23 cellular contexts compared by ENCODE assay signal in genomic region chr6:87105823-87106222, GRCh38. TPM values are rescaled to one million over a fixed set of nuclear protein-coding genes. Genes with fewer than 3 reads are reported as not detected.
"Had no signal": no experiment of that assay in that cellular context is flagged by ENCODE, and none has a peak within 500 bp of the region (broad histone marks: within the 10 kb centered on the region; RNA-seq: fewer than 3 reads in every experiment).

No MANE protein-coding gene starts in this region.

- H3K27ac ChIP-seq: foreskin keratinocyte, right atrium auricular region, tibial artery, uterus had no signal

- H3K9me3 ChIP-seq: right atrium auricular region, tibial artery, uterus had no signal

- H3K4me1 Mint-ChIP-seq: activated CD4-positive, alpha-beta memory T cell treated with anti-CD3 and anti-CD28 coated beads, Interleukin-2, amount 10 ng/mL, durations not matched to agents 7 days and 5 days; activated CD4-positive, alpha-beta T cell treated with anti-CD3 and anti-CD28 coated beads for 36 hours; activated naive CD8-positive, alpha-beta T cell treated with anti-CD3 and anti-CD28 coated beads, Interleukin-2, amount 10 ng/mL, durations not matched to agents 7 days and 5 days; natural killer cell had no signal

- H3K4me3 Mint-ChIP-seq: activated CD4-positive, alpha-beta memory T cell treated with anti-CD3 and anti-CD28 coated beads, Interleukin-2, amount 10 ng/mL, durations not matched to agents 7 days and 5 days; activated CD4-positive, alpha-beta T cell treated with anti-CD3 and anti-CD28 coated beads for 36 hours; activated naive CD8-positive, alpha-beta T cell treated with anti-CD3 and anti-CD28 coated beads, Interleukin-2, amount 10 ng/mL, durations not matched to agents 7 days and 5 days; natural killer cell had no signal

- H3K9me3 Mint-ChIP-seq: activated CD4-positive, alpha-beta memory T cell treated with anti-CD3 and anti-CD28 coated beads, Interleukin-2, amount 10 ng/mL, durations not matched to agents 7 days and 5 days; activated naive CD8-positive, alpha-beta T cell treated with anti-CD3 and anti-CD28 coated beads, Interleukin-2, amount 10 ng/mL, durations not matched to agents 7 days and 5 days; natural killer cell had no signal

- H3K27me3 ChIP-seq: foreskin keratinocyte, right atrium auricular region, tibial artery, uterus had no signal

- DNase-seq: activated CD4-positive, alpha-beta memory T cell treated with anti-CD3 and anti-CD28 coated beads, Interleukin-2, amount 10 ng/mL, durations not matched to agents 7 days and 5 days; activated CD4-positive, alpha-beta T cell treated with anti-CD3 and anti-CD28 coated beads for 36 hours; activated gamma-delta T cell; activated naive CD8-positive, alpha-beta T cell treated with anti-CD3 and anti-CD28 coated beads, Interleukin-2, amount 10 ng/mL, durations not matched to agents 7 days and 5 days; activated T-cell treated with anti-CD3 and anti-CD28 coated beads, Interleukin-2, amount 50 U/mL, for 48 hours; aorta; mesendoderm; natural killer cell; occipital lobe; small intestine; stimulated activated CD4-positive, alpha-beta T cell treated with anti-CD3 and anti-CD28 coated beads, Interleukin-4, amount 100 ng/mL, for 24 hours; stimulated activated naive CD4-positive, alpha-beta T cell; T-helper 2 cell; tibial artery; uterus had no signal

- H3K36me3 Mint-ChIP-seq: activated naive CD8-positive, alpha-beta T cell treated with anti-CD3 and anti-CD28 coated beads, Interleukin-2, amount 10 ng/mL, durations not matched to agents 7 days and 5 days; natural killer cell had no signal

- H3K4me3 ChIP-seq: right atrium auricular region, tibial artery, uterus had no signal

- H3K27ac Mint-ChIP-seq: activated CD4-positive, alpha-beta memory T cell treated with anti-CD3 and anti-CD28 coated beads, Interleukin-2, amount 10 ng/mL, durations not matched to agents 7 days and 5 days; activated CD4-positive, alpha-beta T cell treated with anti-CD3 and anti-CD28 coated beads for 36 hours; activated naive CD8-positive, alpha-beta T cell treated with anti-CD3 and anti-CD28 coated beads, Interleukin-2, amount 10 ng/mL, durations not matched to agents 7 days and 5 days; natural killer cell; progenitor cell of endocrine pancreas had no signal

- H3K36me3 ChIP-seq: right atrium auricular region, tibial artery, uterus had no signal

- H3K4me1 ChIP-seq: foreskin keratinocyte, right atrium auricular region, tibial artery, uterus had no signal

- H3K27me3 Mint-ChIP-seq: progenitor cell of endocrine pancreas had no signal

RNA-seq across cellular contexts. Expression of gene CGA, which starts 10.9 kb away (rescaled TPM):
- total RNA-seq: activated CD4-positive, alpha-beta memory T cell treated with anti-CD3 and anti-CD28 coated beads, Interleukin-2, amount 10 ng/mL, durations not matched to agents 7 days and 5 days; activated CD4-positive, alpha-beta T cell treated with anti-CD3 and anti-CD28 coated beads for 36 hours; activated naive CD8-positive, alpha-beta T cell treated with anti-CD3 and anti-CD28 coated beads, Interleukin-2, amount 10 ng/mL, durations not matched to agents 7 days and 5 days; aorta; bronchial epithelial cell; chondrocyte; foreskin keratinocyte; liver; natural killer cell; occipital lobe; subcutaneous adipose tissue; uterus had no signal
- polyA plus RNA-seq: aorta, esophagus, foreskin keratinocyte, liver, small intestine had no signal
